11 cellular contexts compared by ENCODE assay signal in the genomic region with DNA sequence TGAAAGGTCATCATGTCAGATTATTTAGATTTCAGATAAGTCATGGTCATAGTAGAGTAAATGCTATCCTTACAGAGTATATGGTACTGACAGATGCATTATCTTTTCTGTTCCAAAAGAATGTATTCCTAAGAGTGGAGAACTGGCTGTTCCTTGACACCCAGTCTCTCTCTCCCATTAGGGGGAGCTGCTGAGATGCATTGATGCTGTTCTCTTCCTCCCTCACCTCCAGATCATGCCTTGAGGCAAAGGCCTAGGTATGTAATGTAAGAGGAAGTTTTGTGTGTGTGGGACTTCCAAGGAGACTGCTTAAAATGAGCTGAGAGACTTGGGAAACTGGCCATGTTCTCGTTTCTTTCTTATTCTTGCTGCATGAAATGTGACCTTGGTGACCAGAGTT.
A peak's percentile ranks its signal among the peaks of the same experiment; 100 is the strongest.
DNase-seq lines count a peak whose midpoint lies in the region; ATAC-seq and TF ChIP-seq lines count a peak whose summit lies in the region.
"Had no signal": no experiment of that assay in that cellular context is flagged by ENCODE, and none has a peak within 500 bp of the region (broad histone marks: within the 10 kb centered on the region; RNA-seq: fewer than 3 reads in every experiment).

No MANE protein-coding gene starts in this region.

- TF ChIP-seq CTCF in PC-3 (conservative IDR thresholded peaks at IDR 0.05; ENCODE audit: low read depth, low read length) = peak; percentile 23; the same call in 1 of the 2 replicates
- peak; percentile 18 for TF ChIP-seq CTCF in kidney epithelial cell (IDR thresholded peaks at IDR 0.05; ENCODE audit: insufficient read depth, low read length, poor library complexity, severe bottlenecking)

- no TSS peak for BruUV-seq in PC-3 (replicated peaks; lab: Mats Ljungman, UMichigan)

- CTCF ChIA-PET in PC-3 (lab: Charles Lee) = no interaction called here

- H2AFZ ChIP-seq in PC-3 (ENCODE audit: low read length) = no peak overlapping the region

- H3K9me2 ChIP-seq in PC-3 (replicated peaks; ENCODE audit: low read length) = no peaks in the 10 kb centered on the region

- no peaks in the 10 kb centered on the region for H3K4me1 ChIP-seq in PC-3 (ENCODE audit: insufficient read depth, low read length)
- H3K4me1 ChIP-seq: gastrocnemius medialis had no signal

- intact Hi-C loops in PC-3 (cut with micrococcal nuclease) = no loop called here
- intact Hi-C loops in posterior cingulate gyrus (cut with DNase I) = no loop called here

- H3K4me3 ChIP-seq in PC-3 (ENCODE audit: low read length) = no peak overlapping the region
- no peak overlapping the region for H3K4me3 ChIP-seq in kidney epithelial cell (ENCODE audit: low read depth, low read length)
- H3K4me3 ChIP-seq: gastrocnemius medialis had no signal

- ATAC-seq in PC-3 (no peak), HG02610 (IDR thresholded peaks at IDR 0.05; ENCODE audit: unreplicated experiment) (no peak)
- ATAC-seq: gastrocnemius medialis had no signal

- H3F3A ChIP-seq in PC-3 (ENCODE audit: low read length, unreplicated experiment) = no peaks in the 10 kb centered on the region

- no peaks in the 10 kb centered on the region for H3K27me3 ChIP-seq in PC-3 (ENCODE audit: low read length)
- no peaks in the 10 kb centered on the region for H3K27me3 ChIP-seq in kidney epithelial cell (ENCODE audit: control insufficient read depth, insufficient read depth, low read length)
- H3K27me3 ChIP-seq: gastrocnemius medialis, neutrophil had no signal

- DNase-seq in NCI-H510A treated with DMSO at 0.1 percent for 48 hours (lab: John Stamatoyannopoulos, UW) = peak; percentile 29
- DNase-seq in NCI-H510A (lab: John Stamatoyannopoulos, UW) = no peak
- DNase-seq in H4 (ENCODE audit: low spot score) = peak; percentile 19
- peak; percentile 3 for DNase-seq in PC-3
- no peak for DNase-seq in kidney epithelial cell (ENCODE audit: low read depth)
- DNase-seq in posterior cingulate gyrus = no peak
- no peak for DNase-seq in effector CD8-positive, alpha-beta T cell (lab: John Stamatoyannopoulos, UW)
- DNase-seq: gastrocnemius medialis, NCI-H2029 treated with DMSO at 0.1 percent for 48 hours had no signal

- no peaks in the 10 kb centered on the region for H4K20me1 ChIP-seq in PC-3 (ENCODE audit: low read length)

- no peaks in the 10 kb centered on the region for H3K79me2 ChIP-seq in PC-3 (ENCODE audit: low read length)

- no peak overlapping the region for H3K9ac ChIP-seq in PC-3 (ENCODE audit: low read length)

- POLR2A ChIA-PET in PC-3 (lab: Charles Lee; ENCODE audit: unreplicated experiment) = no interaction called here

- H3K4me2 ChIP-seq in PC-3 (ENCODE audit: low read length) = no peak overlapping the region

- H3K27ac ChIP-seq in PC-3 (ENCODE audit: low read length) = no peak overlapping the region
- H3K27ac ChIP-seq: gastrocnemius medialis, neutrophil had no signal

- H3K9me3 ChIP-seq in PC-3 (ENCODE audit: low read length) = no peaks in the 10 kb centered on the region
- H3K9me3 ChIP-seq: gastrocnemius medialis, neutrophil had no signal

- no peaks in the 10 kb centered on the region for H3K36me3 ChIP-seq in PC-3 (ENCODE audit: low read depth, low read length)
- no peaks in the 10 kb centered on the region for H3K36me3 ChIP-seq in kidney epithelial cell (ENCODE audit: control insufficient read depth, insufficient read depth, low read length)
- H3K36me3 ChIP-seq: gastrocnemius medialis, neutrophil had no signal

Comparison
In these comparisons a context has a peak if more than half of its experiments do, and no peak if none do; other contexts are left out.
1. DNase-seq: peak in NCI-H510A treated with DMSO at 0.1 percent for 48 hours (single experiment), H4 (single experiment) and PC-3 (single experiment); none in NCI-H510A (single experiment), kidney epithelial cell (single experiment), posterior cingulate gyrus (0 of 10) and effector CD8-positive, alpha-beta T cell (single experiment).